Comparison of ENCODE assay signal across 15 cellular contexts in the genomic region with DNA sequence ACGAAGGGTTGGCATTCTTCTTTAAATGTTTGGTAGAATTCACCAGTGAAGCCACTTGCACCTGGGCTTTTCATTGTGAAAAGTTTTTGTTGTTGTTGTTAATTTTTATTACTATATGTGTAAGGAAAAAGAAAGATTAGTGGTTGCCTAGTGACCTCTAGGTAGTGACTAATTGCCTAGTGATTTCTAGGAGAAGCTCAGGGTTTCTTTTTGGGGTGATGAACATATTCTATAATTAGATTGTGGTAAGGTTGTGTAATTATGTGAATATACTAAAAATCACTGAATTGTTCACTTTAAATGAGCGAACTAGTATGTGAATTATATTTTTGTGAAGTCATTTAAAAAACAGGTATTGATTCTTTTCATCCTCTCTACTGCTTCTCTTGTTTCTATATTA.
DNase-seq lines count a peak whose midpoint lies in the region; ATAC-seq, FAIRE-seq and TF ChIP-seq lines count a peak whose summit lies in the region.
"Had no signal": no experiment of that assay in that cellular context is flagged by ENCODE, and none has a peak within 500 bp of the region (broad histone marks: within the 10 kb centered on the region; RNA-seq: fewer than 3 reads in every experiment).

No MANE protein-coding gene starts in this region.

- no peaks in the 10 kb centered on the region for H3K27me3 Mint-ChIP-seq in neural progenitor cell (ENCODE audit: insufficient read depth, low read depth)

- no peak for TF ChIP-seq CTCF in A549 (IDR thresholded peaks at IDR 0.05)
- TF ChIP-seq CTCF in epithelial cell of esophagus (IDR thresholded peaks at IDR 0.05; ENCODE audit: insufficient read depth, low read depth, low read length, missing control alignments), result no peak
- no peak for TF ChIP-seq CTCF in neural progenitor cell (IDR thresholded peaks at IDR 0.05)

- H4K20me1 ChIP-seq in neural progenitor cell (ENCODE audit: low read depth), result no peaks in the 10 kb centered on the region

- H2AFZ ChIP-seq in neural progenitor cell (replicated peaks), result no peak overlapping the region

- no peak for TF ChIP-seq EP300 in A549 (IDR thresholded peaks at IDR 0.05)

- H3K36me3 Mint-ChIP-seq in neural progenitor cell, result no peaks in the 10 kb centered on the region
- H3K36me3 Mint-ChIP-seq: CD8-positive, alpha-beta memory T cell had no signal

- no peak overlapping the region for H3K9ac ChIP-seq in neural progenitor cell

- ATAC-seq in A549, result no peak
- no peak for ATAC-seq in HG02642 (IDR thresholded peaks at IDR 0.05; ENCODE audit: poor library complexity, unreplicated experiment)
- ATAC-seq in GM18867 (IDR thresholded peaks at IDR 0.05; ENCODE audit: unreplicated experiment), result no peak

- FAIRE-seq in A549 (lab: Jason Lieb, UNC) (no peak), RCC 7860 (lab: Jason Lieb, UNC) (peak; percentile 80)

- peaks cover 5% of the 10 kb centered on the region for H3K9me3 Mint-ChIP-seq in neural progenitor cell
- H3K9me3 Mint-ChIP-seq: CD8-positive, alpha-beta memory T cell had no signal

- WGBS in A549 (ENCODE audit: missing lambda C conversion rate), result 92% methylated on average over 2 of the region's 2 CpGs

- H3K9me3 ChIP-seq in A549 (no peaks in the 10 kb centered on the region), neural progenitor cell (ENCODE audit: low read depth) (no peaks in the 10 kb centered on the region)
- H3K9me3 ChIP-seq: pancreas had no signal

- CTCF ChIA-PET in A549 (lab: Yijun Ruan, JAX), result interaction anchor here (1.2 to 1.5 kb wide), 2 partner anchors 11 to 209 kb away, joined by 3 read pairs; no protein-coding TSS in a partner anchor

- H3K4me3 ChIP-seq in A549 (no peak overlapping the region), epithelial cell of esophagus (ENCODE audit: low read length) (no peak overlapping the region), neural progenitor cell (no peak overlapping the region)
- H3K4me3 ChIP-seq: pancreas had no signal

- no peak for TF ChIP-seq RAD21 in A549 (conservative IDR thresholded peaks at IDR 0.05 in 1 of 2, IDR thresholded peaks at IDR 0.05 in 1 of 2)

- DNase-seq in A549 (ENCODE audit: low read depth in 1 of 2, low spot score in 1 of 2), result no peak
- peak; percentile 58 for DNase-seq in ELR (ENCODE audit: low read depth)
- peak; percentile 54 for DNase-seq in RCC 7860 (ENCODE audit: low spot score)
- peak; percentile 68 for DNase-seq in epithelial cell of esophagus (ENCODE audit: low read depth)
- DNase-seq in stimulated activated CD4-positive, alpha-beta T cell treated with anti-CD3 and anti-CD28 coated beads, Interleukin-4, amount 100 ng/mL, for 1 hour, result no peak
- no peak for DNase-seq in neural progenitor cell (ENCODE audit: low spot score)
- DNase-seq: activated effector memory CD4-positive, alpha-beta T cell treated with anti-CD3 and anti-CD28 coated beads, Interleukin-2, amount 50 U/mL, for 16 hours; CD8-positive, alpha-beta memory T cell; NCI-H1105 treated with DMSO at 0.1 percent for 48 hours; NCI-H446 treated with DMSO at 0.1 percent for 48 hours; pancreas; stimulated activated CD4-positive, alpha-beta T cell treated with anti-CD3 and anti-CD28 coated beads, Interleukin-2, amount 100 ng/mL, for 48 hours had no signal

- H3K4me2 ChIP-seq in A549 (no peak overlapping the region), neural progenitor cell (no peak overlapping the region)

- H3K27ac ChIP-seq in A549 (peak overlapping the region; percentile 20 to 58; a peak in 3 of 6 replicates), neural progenitor cell (no peak overlapping the region)
- H3K27ac ChIP-seq: pancreas, VCaP had no signal

- H3K4me1 Mint-ChIP-seq in neural progenitor cell, result peaks cover 6% of the 10 kb centered on the region

- TF ChIP-seq POLR2A in A549 (IDR thresholded peaks at IDR 0.05; ENCODE audit: low read length), result no peak

- peaks cover 15% of the 10 kb centered on the region for H3F3A ChIP-seq in neural progenitor cell (ENCODE audit: low read depth)

- no peaks in the 10 kb centered on the region for H3K79me2 ChIP-seq in neural progenitor cell (ENCODE audit: low read depth)

- H3K4me1 ChIP-seq in A549, result peaks cover 31% of the 10 kb centered on the region; the same call in 2 of the 3 replicates
- H3K4me1 ChIP-seq in neural progenitor cell, result peaks cover 10% of the 10 kb centered on the region
- H3K4me1 ChIP-seq: pancreas had no signal

- H3K27me3 ChIP-seq in neural progenitor cell, result no peaks in the 10 kb centered on the region
- H3K27me3 ChIP-seq: pancreas had no signal

- H3K36me3 ChIP-seq in neural progenitor cell, result no peaks in the 10 kb centered on the region
- H3K36me3 ChIP-seq: pancreas had no signal

- H3K27ac Mint-ChIP-seq in neural progenitor cell, result no peak overlapping the region

- POLR2A ChIA-PET in A549 (lab: Yijun Ruan, JAX), result no interaction called here

- H3K4me3 Mint-ChIP-seq in neural progenitor cell, result no peak overlapping the region

TF ChIP-seq in A549, 52 proteins besides CTCF, POLR2A, EP300 and RAD21:
- TF ChIP-seq CHD4 (IDR thresholded peaks at IDR 0.05; ENCODE audit: borderline replicate concordance) (no peak), RFX5 (IDR thresholded peaks at IDR 0.05) (no peak), MAFK (IDR thresholded peaks at IDR 0.05; ENCODE audit: partially characterized antibody) (no peak), POLR2AphosphoS2 (conservative IDR thresholded peaks at IDR 0.05; ENCODE audit: low read length) (no peak), NPAS2 (CRISPR knock-in tag; IDR thresholded peaks at IDR 0.05; ENCODE audit: borderline replicate concordance) (no peak), JUN (IDR thresholded peaks at IDR 0.05) (no peak), HEYL (CRISPR knock-in tag; IDR thresholded peaks at IDR 0.05) (no peak), KDM5A (IDR thresholded peaks at IDR 0.05) (no peak), FOSL2 (IDR thresholded peaks at IDR 0.05) (no peak), FOSL2 (CRISPR knock-in tag; IDR thresholded peaks at IDR 0.05) (no peak), CBX8 (IDR thresholded peaks at IDR 0.05) (no peak), SREBF2 (IDR thresholded peaks at IDR 0.05) (no peak), ZSCAN20 (CRISPR knock-in tag; IDR thresholded peaks at IDR 0.05) (no peak), NFE2L2 (conservative IDR thresholded peaks at IDR 0.05; ENCODE audit: low read length) (no peak), BHLHE40 (IDR thresholded peaks at IDR 0.05; ENCODE audit: low read depth, low read length) (no peak), KDM1A (IDR thresholded peaks at IDR 0.05; ENCODE audit: low read depth) (no peak), CEBPB (IDR thresholded peaks at IDR 0.05) (no peak)
- TF ChIP-seq, protein P1, sequence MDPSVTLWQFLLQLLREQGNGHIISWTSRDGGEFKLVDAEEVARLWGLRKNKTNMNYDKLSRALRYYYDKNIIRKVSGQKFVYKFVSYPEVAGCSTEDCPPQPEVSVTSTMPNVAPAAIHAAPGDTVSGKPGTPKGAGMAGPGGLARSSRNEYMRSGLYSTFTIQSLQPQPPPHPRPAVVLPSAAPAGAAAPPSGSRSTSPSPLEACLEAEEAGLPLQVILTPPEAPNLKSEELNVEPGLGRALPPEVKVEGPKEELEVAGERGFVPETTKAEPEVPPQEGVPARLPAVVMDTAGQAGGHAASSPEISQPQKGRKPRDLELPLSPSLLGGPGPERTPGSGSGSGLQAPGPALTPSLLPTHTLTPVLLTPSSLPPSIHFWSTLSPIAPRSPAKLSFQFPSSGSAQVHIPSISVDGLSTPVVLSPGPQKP (IDR thresholded peaks at IDR 0.05; ENCODE audit: low read depth, low read length), result no peak
- TF ChIP-seq, protein P2, sequence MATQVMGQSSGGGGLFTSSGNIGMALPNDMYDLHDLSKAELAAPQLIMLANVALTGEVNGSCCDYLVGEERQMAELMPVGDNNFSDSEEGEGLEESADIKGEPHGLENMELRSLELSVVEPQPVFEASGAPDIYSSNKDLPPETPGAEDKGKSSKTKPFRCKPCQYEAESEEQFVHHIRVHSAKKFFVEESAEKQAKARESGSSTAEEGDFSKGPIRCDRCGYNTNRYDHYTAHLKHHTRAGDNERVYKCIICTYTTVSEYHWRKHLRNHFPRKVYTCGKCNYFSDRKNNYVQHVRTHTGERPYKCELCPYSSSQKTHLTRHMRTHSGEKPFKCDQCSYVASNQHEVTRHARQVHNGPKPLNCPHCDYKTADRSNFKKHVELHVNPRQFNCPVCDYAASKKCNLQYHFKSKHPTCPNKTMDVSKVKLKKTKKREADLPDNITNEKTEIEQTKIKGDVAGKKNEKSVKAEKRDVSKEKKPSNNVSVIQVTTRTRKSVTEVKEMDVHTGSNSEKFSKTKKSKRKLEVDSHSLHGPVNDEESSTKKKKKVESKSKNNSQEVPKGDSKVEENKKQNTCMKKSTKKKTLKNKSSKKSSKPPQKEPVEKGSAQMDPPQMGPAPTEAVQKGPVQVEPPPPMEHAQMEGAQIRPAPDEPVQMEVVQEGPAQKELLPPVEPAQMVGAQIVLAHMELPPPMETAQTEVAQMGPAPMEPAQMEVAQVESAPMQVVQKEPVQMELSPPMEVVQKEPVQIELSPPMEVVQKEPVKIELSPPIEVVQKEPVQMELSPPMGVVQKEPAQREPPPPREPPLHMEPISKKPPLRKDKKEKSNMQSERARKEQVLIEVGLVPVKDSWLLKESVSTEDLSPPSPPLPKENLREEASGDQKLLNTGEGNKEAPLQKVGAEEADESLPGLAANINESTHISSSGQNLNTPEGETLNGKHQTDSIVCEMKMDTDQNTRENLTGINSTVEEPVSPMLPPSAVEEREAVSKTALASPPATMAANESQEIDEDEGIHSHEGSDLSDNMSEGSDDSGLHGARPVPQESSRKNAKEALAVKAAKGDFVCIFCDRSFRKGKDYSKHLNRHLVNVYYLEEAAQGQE (IDR thresholded peaks at IDR 0.05), result no peak
- TF ChIP-seq, protein P3, sequence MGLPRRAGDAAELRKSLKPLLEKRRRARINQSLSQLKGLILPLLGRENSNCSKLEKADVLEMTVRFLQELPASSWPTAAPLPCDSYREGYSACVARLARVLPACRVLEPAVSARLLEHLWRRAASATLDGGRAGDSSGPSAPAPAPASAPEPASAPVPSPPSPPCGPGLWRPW (IDR thresholded peaks at IDR 0.05), result no peak

Comparison
In these comparisons a context has a peak if more than half of its experiments do, and no peak if none do; other contexts are left out.
1. DNase-seq: peak in ELR (single experiment), RCC 7860 (single experiment) and epithelial cell of esophagus (single experiment); none in A549 (0 of 2), stimulated activated CD4-positive, alpha-beta T cell treated with anti-CD3 and anti-CD28 coated beads, Interleukin-4, amount 100 ng/mL, for 1 hour (single experiment) and neural progenitor cell (single experiment).